8 cellular contexts compared by ENCODE assay signal in the genomic region with DNA sequence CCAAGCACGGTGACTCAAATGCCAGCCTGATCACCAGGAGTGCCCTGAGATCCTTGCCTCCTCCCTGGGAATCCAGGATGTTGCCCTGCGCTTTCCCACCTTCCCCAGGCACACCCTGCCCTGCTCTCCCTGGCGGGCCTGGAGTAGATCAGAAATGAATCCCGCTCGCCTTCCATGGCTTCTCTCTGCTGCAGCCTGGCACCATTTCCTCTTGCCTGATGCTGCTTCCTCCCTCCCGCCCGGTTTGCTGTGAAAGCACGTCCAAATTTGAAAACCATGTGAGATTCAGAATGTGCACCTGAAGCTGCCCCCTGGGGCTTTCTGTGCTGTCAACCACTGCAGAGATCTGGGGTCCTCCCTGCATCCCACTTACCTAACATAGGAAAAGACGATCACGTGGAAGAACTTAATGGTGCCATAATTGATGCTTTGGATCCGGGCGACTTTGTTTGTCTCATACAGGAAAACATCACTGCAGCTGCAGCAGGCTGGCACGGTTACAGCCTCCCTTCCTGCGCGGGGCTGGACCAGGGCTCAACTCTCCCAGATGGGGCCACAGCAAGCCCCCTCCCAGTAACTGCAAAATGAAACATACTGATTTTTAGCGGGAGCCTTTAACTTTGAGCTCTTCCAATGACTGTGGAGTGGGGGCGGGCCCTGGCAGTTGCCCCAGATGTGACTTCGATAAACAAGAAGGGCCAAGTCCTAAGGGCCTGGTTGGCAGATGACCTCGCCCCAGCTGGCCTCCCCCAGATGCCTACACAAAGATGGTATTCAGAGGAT. TPM values are rescaled to one million over a fixed set of nuclear protein-coding genes. Genes with fewer than 3 reads are reported as not detected.
DNase-seq lines count a peak whose midpoint lies in the region; ATAC-seq and TF ChIP-seq lines count a peak whose summit lies in the region.

No MANE protein-coding gene starts in this region.

- peak overlapping the region; percentile 41 for H3K4me2 ChIP-seq in DOHH2 (ENCODE audit: low read length)

- H3K4me1 ChIP-seq in DOHH2 (ENCODE audit: control insufficient read depth, low read length) (peaks cover 6% of the 10 kb centered on the region), right cardiac atrium (ENCODE audit: control insufficient read depth, insufficient read depth, low read length) (no peaks in the 10 kb centered on the region)

- H3K79me2 ChIP-seq in DOHH2 (ENCODE audit: control insufficient read depth, low read length): no peaks in the 10 kb centered on the region

- no peak for TF ChIP-seq CTCF in DOHH2 (IDR thresholded peaks at IDR 0.05; ENCODE audit: low read depth, low read length, poor library complexity, severe bottlenecking)

- no peaks in the 10 kb centered on the region for H3F3A ChIP-seq in DOHH2 (ENCODE audit: control insufficient read depth, insufficient read depth)

- H3K9me3 ChIP-seq in DOHH2 (ENCODE audit: control insufficient read depth, insufficient read depth, low read length): no peaks in the 10 kb centered on the region
- H3K9me3 ChIP-seq in right cardiac atrium (ENCODE audit: control insufficient read depth, low read length): no peaks in the 10 kb centered on the region

- H3K36me3 Mint-ChIP-seq in activated naive CD4-positive, alpha-beta T cell treated with anti-CD3 and anti-CD28 coated beads, Interleukin-2, amount 50 U/mL, for 24 hours: no peaks in the 10 kb centered on the region

- H3K9me2 ChIP-seq in DOHH2 (replicated peaks; ENCODE audit: control insufficient read depth, low read length): no peaks in the 10 kb centered on the region

- peak overlapping the region; percentile 90 for H3K4me3 Mint-ChIP-seq in activated naive CD4-positive, alpha-beta T cell treated with anti-CD3 and anti-CD28 coated beads, Interleukin-2, amount 50 U/mL, for 24 hours

- WGBS in right cardiac atrium: 29% methylated on average over 19 of the region's 19 CpGs

- no peaks in the 10 kb centered on the region for H3K36me3 ChIP-seq in DOHH2 (ENCODE audit: control insufficient read depth, low read length)

- no peaks in the 10 kb centered on the region for H4K20me1 ChIP-seq in DOHH2 (ENCODE audit: control insufficient read depth, insufficient read depth, low read depth, low read length)

- no peaks in the 10 kb centered on the region for H3K27me3 Mint-ChIP-seq in activated naive CD4-positive, alpha-beta T cell treated with anti-CD3 and anti-CD28 coated beads, Interleukin-2, amount 50 U/mL, for 24 hours

- H3K9me3 Mint-ChIP-seq in activated naive CD4-positive, alpha-beta T cell treated with anti-CD3 and anti-CD28 coated beads, Interleukin-2, amount 50 U/mL, for 24 hours: no peaks in the 10 kb centered on the region

- H3K27ac Mint-ChIP-seq in activated naive CD4-positive, alpha-beta T cell treated with anti-CD3 and anti-CD28 coated beads, Interleukin-2, amount 50 U/mL, for 24 hours: peak overlapping the region; percentile 69

- H3K27ac ChIP-seq in DOHH2 (ENCODE audit: low read depth, low read length): no peak overlapping the region
- no peak overlapping the region for H3K27ac ChIP-seq in right cardiac atrium (ENCODE audit: low read length)

- intact Hi-C loops in right cardiac atrium (cut with DNase I): no loop called here

- H3K4me1 Mint-ChIP-seq in activated naive CD4-positive, alpha-beta T cell treated with anti-CD3 and anti-CD28 coated beads, Interleukin-2, amount 50 U/mL, for 24 hours: peaks cover 43% of the 10 kb centered on the region

- H3K27me3 ChIP-seq in DOHH2 (ENCODE audit: control insufficient read depth, low read length) (peaks cover 24% of the 10 kb centered on the region), right cardiac atrium (ENCODE audit: control insufficient read depth, insufficient read depth) (no peaks in the 10 kb centered on the region)

- peak; percentile 84 for DNase-seq in NCI-H2227 treated with DMSO at 0.1 percent for 48 hours (lab: John Stamatoyannopoulos, UW)
- DNase-seq in right cardiac atrium: peak; percentile 30 to 75 (median 72)
- peak; percentile 34 for DNase-seq in stimulated activated CD4-positive, alpha-beta T cell treated with anti-CD3 and anti-CD28 coated beads, Interleukin-1b, Interleukin-23, amount 100 ng/mL, for 48 hours
- no peak for DNase-seq in NK-92 treated with Interleukin-12 subunit alpha and Interleukin-12 subunit beta, amount 100 ng/mL, for 24 hours (lab: John Stamatoyannopoulos, UW)
- DNase-seq in NCI-H1048 (lab: John Stamatoyannopoulos, UW): no peak

- peak; percentile 49 to 64 for ATAC-seq in right cardiac atrium
- ATAC-seq in HG02981 (IDR thresholded peaks at IDR 0.05; ENCODE audit: unreplicated experiment): no peak

- H3K4me3 ChIP-seq in DOHH2 (ENCODE audit: low read length): peak overlapping the region; percentile 14; the same call in 1 of the 2 replicates
- peak overlapping the region; percentile 35 for H3K4me3 ChIP-seq in right cardiac atrium (ENCODE audit: low read length)

RNA-seq across cellular contexts. Expression of a gene that starts 24.9 kb away (rescaled TPM):
- 1 to 10 TPM; 5.7 to 6.8 (median 6.7) TPM for total RNA-seq in right cardiac atrium
- 7.0 TPM for polyA plus RNA-seq in right cardiac atrium

RNA-seq across cellular contexts. Expression of a gene that starts 50.9 kb away (rescaled TPM):
- 10 to 100 TPM in 3 of 4 donors, 1 to 10 TPM in 1; 9.6 to 14.9 (median 11.6) TPM for total RNA-seq in right cardiac atrium
- polyA plus RNA-seq in right cardiac atrium: 7.6 TPM

Comparison
In these comparisons a context has a peak if more than half of its experiments do, and no peak if none do; other contexts are left out.
1. DNase-seq: peak in NCI-H2227 treated with DMSO at 0.1 percent for 48 hours (single experiment), right cardiac atrium (3 of 3) and stimulated activated CD4-positive, alpha-beta T cell treated with anti-CD3 and anti-CD28 coated beads, Interleukin-1b, Interleukin-23, amount 100 ng/mL, for 48 hours (single experiment); none in NK-92 treated with Interleukin-12 subunit alpha and Interleukin-12 subunit beta, amount 100 ng/mL, for 24 hours (single experiment) and NCI-H1048 (single experiment).